In the genomic region with DNA sequence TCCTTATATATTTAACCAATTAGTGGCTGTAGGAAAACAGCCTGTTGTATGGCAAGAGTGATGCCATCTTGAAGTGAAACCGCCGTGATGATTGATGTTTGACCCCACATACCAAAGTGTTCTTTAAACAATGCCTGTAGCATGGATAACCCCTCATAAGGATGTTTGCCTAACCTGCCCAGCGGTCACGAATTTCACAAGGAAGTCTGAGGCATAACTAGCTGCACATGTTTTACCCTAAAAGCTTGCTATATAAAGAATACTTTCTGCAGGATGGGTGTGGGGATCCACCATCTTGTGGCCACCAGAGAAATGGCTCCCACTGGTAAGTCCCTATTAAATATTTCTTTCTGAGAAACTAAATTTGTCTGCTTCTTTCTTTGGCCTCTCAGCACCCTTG, we compare ENCODE assay signal across 26 cellular contexts.
"Had no signal": no experiment of that assay in that cellular context is flagged by ENCODE, and none has a peak within 500 bp of the region (broad histone marks: within the 10 kb centered on the region; RNA-seq: fewer than 3 reads in every experiment).

No MANE protein-coding gene starts in this region.

- H3K4me1 ChIP-seq: neural progenitor cell, right lobe of liver, sigmoid colon, stomach, thyroid gland, tibial nerve, upper lobe of left lung, vagina had no signal

- ATAC-seq: natural killer cell; psoas muscle; right cardiac atrium; stimulated activated effector memory CD8-positive, alpha-beta T cell treated with anti-CD3 and anti-CD28 coated beads, Interleukin-12 subunit alpha, Interleukin-12 subunit beta, amount 100 ng/mL, for 72 hours; stimulated activated naive B cell treated with anti-CD40 and anti-IgM and Interleukin-4, amounts not matched to agents 10 μg/mL and 1 μg/mL and 100 μg/mL, for 72 hours had no signal

- FAIRE-seq: small intestine, urothelium cell line had no signal

- H3K27me3 ChIP-seq: neural progenitor cell, ovary, right lobe of liver, sigmoid colon, stomach, thyroid gland, tibial nerve, upper lobe of left lung, vagina had no signal

- H3K4me1 Mint-ChIP-seq: natural killer cell; nephron; neural progenitor cell; stimulated activated effector memory CD8-positive, alpha-beta T cell treated with anti-CD3 and anti-CD28 coated beads, Interleukin-12 subunit alpha, Interleukin-12 subunit beta, amount 100 ng/mL, for 72 hours; stimulated activated naive B cell treated with anti-CD40 and anti-IgM and Interleukin-4, amounts not matched to agents 10 μg/mL and 1 μg/mL and 100 μg/mL, for 72 hours had no signal

- H3K9me3 ChIP-seq: ovary, psoas muscle, right lobe of liver, sigmoid colon, thyroid gland, tibial nerve, upper lobe of left lung, vagina had no signal

- H3K36me3 Mint-ChIP-seq: natural killer cell; stimulated activated effector memory CD8-positive, alpha-beta T cell treated with anti-CD3 and anti-CD28 coated beads, Interleukin-12 subunit alpha, Interleukin-12 subunit beta, amount 100 ng/mL, for 72 hours had no signal

- H3K4me3 Mint-ChIP-seq: natural killer cell; nephron; neural progenitor cell; stimulated activated effector memory CD8-positive, alpha-beta T cell treated with anti-CD3 and anti-CD28 coated beads, Interleukin-12 subunit alpha, Interleukin-12 subunit beta, amount 100 ng/mL, for 72 hours; stimulated activated naive B cell treated with anti-CD40 and anti-IgM and Interleukin-4, amounts not matched to agents 10 μg/mL and 1 μg/mL and 100 μg/mL, for 72 hours; stimulated activated naive CD8-positive, alpha-beta T cell treated with anti-CD3 and anti-CD28 coated beads, Interleukin-15, Interleukin-2, amounts not matched to agents 100 ng/mL and 50 ng/mL, for 24 hours had no signal

- H3K27ac Mint-ChIP-seq: natural killer cell; nephron; neural progenitor cell; stimulated activated effector memory CD8-positive, alpha-beta T cell treated with anti-CD3 and anti-CD28 coated beads, Interleukin-12 subunit alpha, Interleukin-12 subunit beta, amount 100 ng/mL, for 72 hours; stimulated activated naive B cell treated with anti-CD40 and anti-IgM and Interleukin-4, amounts not matched to agents 10 μg/mL and 1 μg/mL and 100 μg/mL, for 72 hours; stimulated activated naive CD8-positive, alpha-beta T cell treated with anti-CD3 and anti-CD28 coated beads, Interleukin-15, Interleukin-2, amounts not matched to agents 100 ng/mL and 50 ng/mL, for 24 hours had no signal

- DNase-seq: natural killer cell; occipital lobe; ovary; psoas muscle; right cardiac atrium; right lobe of liver; sigmoid colon; small intestine; stimulated activated CD4-positive, alpha-beta T cell treated with anti-CD3 and anti-CD28 coated beads, Interleukin-15, amount 100 ng/mL, for 24 hours; stimulated activated CD4-positive, alpha-beta T cell treated with anti-CD3 and anti-CD28 coated beads, Interleukin-2, amount 100 ng/mL, for 24 hours; stimulated activated CD4-positive, alpha-beta T cell treated with anti-CD3 and anti-CD28 coated beads, Interleukin-2, amount 100 ng/mL, for 48 hours; stimulated activated CD4-positive, alpha-beta T cell treated with anti-CD3 and anti-CD28 coated beads, Interleukin-4, amount 100 ng/mL, for 24 hours; stimulated activated naive B cell treated with anti-CD40 and anti-IgM and Interleukin-4, amounts not matched to agents 10 μg/mL and 1 μg/mL and 100 μg/mL, for 72 hours; stimulated activated naive CD4-positive, alpha-beta T cell treated with Interleukin-2 at 50 U/mL for 16 hours; stomach; thyroid gland; trophoblast cell; upper lobe of left lung had no signal

- H3K4me2 ChIP-seq: neural progenitor cell had no signal

- H3K9me3 Mint-ChIP-seq: stimulated activated effector memory CD8-positive, alpha-beta T cell treated with anti-CD3 and anti-CD28 coated beads, Interleukin-12 subunit alpha, Interleukin-12 subunit beta, amount 100 ng/mL, for 72 hours had no signal

- H3K4me3 ChIP-seq: neural progenitor cell, ovary, psoas muscle, right lobe of liver, sigmoid colon, stomach, thoracic aorta, thyroid gland, tibial nerve, upper lobe of left lung, vagina had no signal

- H3K9ac ChIP-seq: neural progenitor cell had no signal

- H3K36me3 ChIP-seq: neural progenitor cell, ovary, right lobe of liver, sigmoid colon, stomach, thoracic aorta, thyroid gland, tibial nerve, upper lobe of left lung, vagina had no signal

- H3K27ac ChIP-seq: neural progenitor cell, ovary, psoas muscle, right lobe of liver, sigmoid colon, stomach, thoracic aorta, thyroid gland, tibial nerve, upper lobe of left lung, vagina had no signal

- H2AFZ ChIP-seq: neural progenitor cell had no signal
